Comparison of ENCODE assay signal across 1 cellular context in the genomic region with DNA sequence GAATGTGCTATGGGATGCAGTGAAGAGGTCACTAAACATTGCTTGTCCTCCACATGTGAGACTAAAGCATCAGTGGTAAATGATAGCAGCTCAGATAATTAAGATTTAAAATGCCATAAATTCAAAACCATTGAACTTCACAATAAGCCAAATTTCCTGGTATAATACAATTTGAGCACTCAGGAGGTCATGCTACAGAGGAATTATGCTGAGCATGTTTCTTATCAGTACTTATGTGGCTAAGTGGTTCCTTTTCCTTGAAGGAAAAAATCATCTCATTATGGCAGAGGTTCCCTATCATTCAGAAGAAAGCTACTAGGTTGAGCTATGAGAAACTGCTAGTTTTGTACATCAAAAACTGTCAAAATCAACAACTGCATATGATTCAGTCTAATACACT.
A peak's percentile ranks its signal among the peaks of the same experiment; 100 is the strongest.
TF ChIP-seq lines count a peak whose summit lies in the region.

No MANE protein-coding gene starts in this region.

TF ChIP-seq in K562, 482 proteins besides CTCF, POLR2A, EP300 and RAD21 (continued from another document):
- TF ChIP-seq, protein P1, sequence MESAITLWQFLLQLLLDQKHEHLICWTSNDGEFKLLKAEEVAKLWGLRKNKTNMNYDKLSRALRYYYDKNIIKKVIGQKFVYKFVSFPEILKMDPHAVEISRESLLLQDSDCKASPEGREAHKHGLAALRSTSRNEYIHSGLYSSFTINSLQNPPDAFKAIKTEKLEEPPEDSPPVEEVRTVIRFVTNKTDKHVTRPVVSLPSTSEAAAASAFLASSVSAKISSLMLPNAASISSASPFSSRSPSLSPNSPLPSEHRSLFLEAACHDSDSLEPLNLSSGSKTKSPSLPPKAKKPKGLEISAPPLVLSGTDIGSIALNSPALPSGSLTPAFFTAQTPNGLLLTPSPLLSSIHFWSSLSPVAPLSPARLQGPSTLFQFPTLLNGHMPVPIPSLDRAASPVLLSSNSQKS (CRISPR knock-in tag; IDR thresholded peaks at IDR 0.05): 0 out of 2 replicates have a peak, but pooled peaks have one; percentile 26
- TF ChIP-seq NR2C2 (CRISPR knock-in tag; IDR thresholded peaks at IDR 0.05): no peak
- TF ChIP-seq NR2C2 (tag; IDR thresholded peaks at IDR 0.05): peak; percentile 12; the same call in 1 of the 2 replicates
- peak; percentile 53; the same call in 1 of the 2 replicates for TF ChIP-seq ZNF79 (CRISPR knock-in tag; IDR thresholded peaks at IDR 0.05; ENCODE audit: low read depth)
- TF ChIP-seq ZNF507 (tag; conservative IDR thresholded peaks at IDR 0.05): no peak
- 0 out of 2 replicates have a peak, but pooled peaks have one; percentile 20 for TF ChIP-seq HIVEP1 (CRISPR knock-in tag; IDR thresholded peaks at IDR 0.05)
- peak; percentile 78; the same call in 1 of the 2 replicates for TF ChIP-seq ZNF175 (CRISPR knock-in tag; IDR thresholded peaks at IDR 0.05; ENCODE audit: low read depth)
- TF ChIP-seq NR1H2 (CRISPR knock-in tag; IDR thresholded peaks at IDR 0.05): no peak
- 0 out of 2 replicates have a peak, but pooled peaks have one; percentile 24 for TF ChIP-seq MEF2D (tag; conservative IDR thresholded peaks at IDR 0.05; ENCODE audit: low read depth)
- peak; percentile 28; the same call in 1 of the 2 replicates for TF ChIP-seq SMARCE1 (IDR thresholded peaks at IDR 0.05)
- no peak for TF ChIP-seq ZBTB11 (CRISPR knock-in tag; IDR thresholded peaks at IDR 0.05)
- no peak for TF ChIP-seq FOXK1 (CRISPR knock-in tag; IDR thresholded peaks at IDR 0.05; ENCODE audit: borderline replicate concordance)
- TF ChIP-seq ERF (CRISPR knock-in tag; IDR thresholded peaks at IDR 0.05): no peak
- no peak for TF ChIP-seq ZBED1 (IDR thresholded peaks at IDR 0.05)
- no peak for TF ChIP-seq SRSF7 (optimal IDR thresholded peaks at IDR 0.05; ENCODE audit: low read depth, low read length)
- TF ChIP-seq EHMT2 (IDR thresholded peaks at IDR 0.05): no peak
- no peak for TF ChIP-seq XRCC5 (IDR thresholded peaks at IDR 0.05; ENCODE audit: low read depth, low read length)
- no peak for TF ChIP-seq KHSRP (IDR thresholded peaks at IDR 0.05)
- peak; percentile 23; the same call in 1 of the 2 replicates for TF ChIP-seq MAFF (IDR thresholded peaks at IDR 0.05; ENCODE audit: low read length)
- TF ChIP-seq CXXC5 (CRISPR knock-in tag; IDR thresholded peaks at IDR 0.05): 0 out of 2 replicates have a peak, but pooled peaks have one; percentile 21
- no peak for TF ChIP-seq PTTG1 (tag; IDR thresholded peaks at IDR 0.05; ENCODE audit: low read depth)
- 0 out of 4 replicates have a peak, but pooled peaks of 1 of the 2 experiments have one; percentile 48 for TF ChIP-seq MLX (CRISPR knock-in tag; conservative IDR thresholded peaks at IDR 0.05)
- no peak for TF ChIP-seq NCOA1 (IDR thresholded peaks at IDR 0.05; ENCODE audit: low read depth)
- TF ChIP-seq C11orf30 (IDR thresholded peaks at IDR 0.05; ENCODE audit: low read depth): peak; percentile 41; the same call in 1 of the 2 replicates
- TF ChIP-seq HMGN3 (IDR thresholded peaks at IDR 0.05; ENCODE audit: borderline replicate concordance, extremely low read depth, insufficient read length, low read depth, low read length): no peak
- TF ChIP-seq DDX20 (tag; IDR thresholded peaks at IDR 0.05; ENCODE audit: low read depth): peak; percentile 62; the same call in 1 of the 2 replicates
- no peak for TF ChIP-seq DNMT1 (IDR thresholded peaks at IDR 0.05)
- TF ChIP-seq, protein P2, sequence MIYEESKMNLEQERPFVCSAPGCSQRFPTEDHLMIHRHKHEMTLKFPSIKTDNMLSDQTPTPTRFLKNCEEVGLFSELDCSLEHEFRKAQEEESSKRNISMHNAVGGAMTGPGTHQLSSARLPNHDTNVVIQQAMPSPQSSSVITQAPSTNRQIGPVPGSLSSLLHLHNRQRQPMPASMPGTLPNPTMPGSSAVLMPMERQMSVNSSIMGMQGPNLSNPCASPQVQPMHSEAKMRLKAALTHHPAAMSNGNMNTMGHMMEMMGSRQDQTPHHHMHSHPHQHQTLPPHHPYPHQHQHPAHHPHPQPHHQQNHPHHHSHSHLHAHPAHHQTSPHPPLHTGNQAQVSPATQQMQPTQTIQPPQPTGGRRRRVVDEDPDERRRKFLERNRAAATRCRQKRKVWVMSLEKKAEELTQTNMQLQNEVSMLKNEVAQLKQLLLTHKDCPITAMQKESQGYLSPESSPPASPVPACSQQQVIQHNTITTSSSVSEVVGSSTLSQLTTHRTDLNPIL (CRISPR knock-in tag; IDR thresholded peaks at IDR 0.05): no peak
- TF ChIP-seq EP400 (IDR thresholded peaks at IDR 0.05): 0 out of 2 replicates have a peak, but pooled peaks have one; percentile 1
- TF ChIP-seq KLF6 (CRISPR knock-in tag; IDR thresholded peaks at IDR 0.05; ENCODE audit: borderline replicate concordance): 0 out of 2 replicates have a peak, but pooled peaks have one; percentile 19
- TF ChIP-seq, protein P3, sequence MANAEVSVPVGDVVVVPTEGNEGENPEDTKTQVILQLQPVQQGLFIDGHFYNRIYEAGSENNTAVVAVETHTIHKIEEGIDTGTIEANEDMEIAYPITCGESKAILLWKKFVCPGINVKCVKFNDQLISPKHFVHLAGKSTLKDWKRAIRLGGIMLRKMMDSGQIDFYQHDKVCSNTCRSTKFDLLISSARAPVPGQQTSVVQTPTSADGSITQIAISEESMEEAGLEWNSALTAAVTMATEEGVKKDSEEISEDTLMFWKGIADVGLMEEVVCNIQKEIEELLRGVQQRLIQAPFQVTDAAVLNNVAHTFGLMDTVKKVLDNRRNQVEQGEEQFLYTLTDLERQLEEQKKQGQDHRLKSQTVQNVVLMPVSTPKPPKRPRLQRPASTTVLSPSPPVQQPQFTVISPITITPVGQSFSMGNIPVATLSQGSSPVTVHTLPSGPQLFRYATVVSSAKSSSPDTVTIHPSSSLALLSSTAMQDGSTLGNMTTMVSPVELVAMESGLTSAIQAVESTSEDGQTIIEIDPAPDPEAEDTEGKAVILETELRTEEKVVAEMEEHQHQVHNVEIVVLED (CRISPR knock-in tag; IDR thresholded peaks at IDR 0.05): 0 out of 2 replicates have a peak, but pooled peaks have one; percentile 11
- 0 out of 2 replicates have a peak, but pooled peaks have one; percentile 50 for TF ChIP-seq ZNF324 (CRISPR knock-in tag; IDR thresholded peaks at IDR 0.05)
- no peak for TF ChIP-seq ZFPM2 (CRISPR knock-in tag; IDR thresholded peaks at IDR 0.05)
- TF ChIP-seq ZKSCAN3 (CRISPR knock-in tag; IDR thresholded peaks at IDR 0.05): no peak
- TF ChIP-seq, protein P4, sequence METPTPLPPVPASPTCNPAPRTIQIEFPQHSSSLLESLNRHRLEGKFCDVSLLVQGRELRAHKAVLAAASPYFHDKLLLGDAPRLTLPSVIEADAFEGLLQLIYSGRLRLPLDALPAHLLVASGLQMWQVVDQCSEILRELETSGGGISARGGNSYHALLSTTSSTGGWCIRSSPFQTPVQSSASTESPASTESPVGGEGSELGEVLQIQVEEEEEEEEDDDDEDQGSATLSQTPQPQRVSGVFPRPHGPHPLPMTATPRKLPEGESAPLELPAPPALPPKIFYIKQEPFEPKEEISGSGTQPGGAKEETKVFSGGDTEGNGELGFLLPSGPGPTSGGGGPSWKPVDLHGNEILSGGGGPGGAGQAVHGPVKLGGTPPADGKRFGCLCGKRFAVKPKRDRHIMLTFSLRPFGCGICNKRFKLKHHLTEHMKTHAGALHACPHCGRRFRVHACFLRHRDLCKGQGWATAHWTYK (CRISPR knock-in tag; IDR thresholded peaks at IDR 0.05): no peak
- no peak for TF ChIP-seq CHCHD3 (CRISPR knock-in tag; IDR thresholded peaks at IDR 0.05)
- no peak for TF ChIP-seq HLTF (IDR thresholded peaks at IDR 0.05)
- no peak for TF ChIP-seq KAT2B (IDR thresholded peaks at IDR 0.05; ENCODE audit: low read depth, low read length)
- no peak for TF ChIP-seq SNRNP70 (optimal IDR thresholded peaks at IDR 0.05; ENCODE audit: low read depth, low read length)
- no peak for TF ChIP-seq SMARCA5 (IDR thresholded peaks at IDR 0.05)
- no peak for TF ChIP-seq RFX1 (IDR thresholded peaks at IDR 0.05)
- TF ChIP-seq SRSF3 (IDR thresholded peaks at IDR 0.05; ENCODE audit: insufficient read depth, low read length): no peak
- peak; percentile 74 for TF ChIP-seq ELF2 (CRISPR knock-in tag; IDR thresholded peaks at IDR 0.05)
- no peak for TF ChIP-seq DPF2 (IDR thresholded peaks at IDR 0.05)
- TF ChIP-seq, protein P5, sequence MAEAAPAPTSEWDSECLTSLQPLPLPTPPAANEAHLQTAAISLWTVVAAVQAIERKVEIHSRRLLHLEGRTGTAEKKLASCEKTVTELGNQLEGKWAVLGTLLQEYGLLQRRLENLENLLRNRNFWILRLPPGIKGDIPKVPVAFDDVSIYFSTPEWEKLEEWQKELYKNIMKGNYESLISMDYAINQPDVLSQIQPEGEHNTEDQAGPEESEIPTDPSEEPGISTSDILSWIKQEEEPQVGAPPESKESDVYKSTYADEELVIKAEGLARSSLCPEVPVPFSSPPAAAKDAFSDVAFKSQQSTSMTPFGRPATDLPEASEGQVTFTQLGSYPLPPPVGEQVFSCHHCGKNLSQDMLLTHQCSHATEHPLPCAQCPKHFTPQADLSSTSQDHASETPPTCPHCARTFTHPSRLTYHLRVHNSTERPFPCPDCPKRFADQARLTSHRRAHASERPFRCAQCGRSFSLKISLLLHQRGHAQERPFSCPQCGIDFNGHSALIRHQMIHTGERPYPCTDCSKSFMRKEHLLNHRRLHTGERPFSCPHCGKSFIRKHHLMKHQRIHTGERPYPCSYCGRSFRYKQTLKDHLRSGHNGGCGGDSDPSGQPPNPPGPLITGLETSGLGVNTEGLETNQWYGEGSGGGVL (CRISPR knock-in tag; IDR thresholded peaks at IDR 0.05): no peak
- TF ChIP-seq ZNF589 (CRISPR knock-in tag; IDR thresholded peaks at IDR 0.05; ENCODE audit: low read depth): 0 out of 2 replicates have a peak, but pooled peaks have one; percentile 40
- 0 out of 2 replicates have a peak, but pooled peaks have one; percentile 38 for TF ChIP-seq NFXL1 (CRISPR knock-in tag; IDR thresholded peaks at IDR 0.05)
- TF ChIP-seq COPS2 (conservative IDR thresholded peaks at IDR 0.05): no peak
- TF ChIP-seq HNRNPK (IDR thresholded peaks at IDR 0.05; ENCODE audit: low read depth, low read length, poor library complexity, severe bottlenecking): no peak
- TF ChIP-seq ARID3B (CRISPR knock-in tag; IDR thresholded peaks at IDR 0.05; ENCODE audit: borderline replicate concordance): 0 out of 2 replicates have a peak, but pooled peaks have one; percentile 39
- no peak for TF ChIP-seq ZNF274 (IDR thresholded peaks at IDR 0.05; ENCODE audit: borderline replicate concordance, low read depth, low read length)
- no peak for TF ChIP-seq ZNF41 (CRISPR knock-in tag; conservative IDR thresholded peaks at IDR 0.05)
- peak; percentile 55; the same call in 1 of the 2 replicates for TF ChIP-seq L3MBTL2 (IDR thresholded peaks at IDR 0.05)
- TF ChIP-seq, protein P6, sequence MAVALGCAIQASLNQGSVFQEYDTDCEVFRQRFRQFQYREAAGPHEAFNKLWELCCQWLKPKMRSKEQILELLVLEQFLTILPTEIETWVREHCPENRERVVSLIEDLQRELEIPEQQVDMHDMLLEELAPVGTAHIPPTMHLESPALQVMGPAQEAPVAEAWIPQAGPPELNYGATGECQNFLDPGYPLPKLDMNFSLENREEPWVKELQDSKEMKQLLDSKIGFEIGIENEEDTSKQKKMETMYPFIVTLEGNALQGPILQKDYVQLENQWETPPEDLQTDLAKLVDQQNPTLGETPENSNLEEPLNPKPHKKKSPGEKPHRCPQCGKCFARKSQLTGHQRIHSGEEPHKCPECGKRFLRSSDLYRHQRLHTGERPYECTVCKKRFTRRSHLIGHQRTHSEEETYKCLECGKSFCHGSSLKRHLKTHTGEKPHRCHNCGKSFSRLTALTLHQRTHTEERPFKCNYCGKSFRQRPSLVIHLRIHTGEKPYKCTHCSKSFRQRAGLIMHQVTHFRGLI (CRISPR knock-in tag; IDR thresholded peaks at IDR 0.05): peak; percentile 68; the same call in 1 of the 2 replicates
- no peak for TF ChIP-seq RHOXF2B (CRISPR knock-in tag; conservative IDR thresholded peaks at IDR 0.05)
- no peak for TF ChIP-seq CCNT2 (IDR thresholded peaks at IDR 0.05; ENCODE audit: borderline replicate concordance, extremely low read depth, insufficient read length, low read depth, low read length)
